Comparison of ENCODE assay signal across 1 cellular context in genomic region chr3:183103950-183104349, GRCh38. TPM values are rescaled to one million over a fixed set of nuclear protein-coding genes. Genes with fewer than 3 reads are reported as not detected.
"Had no signal": no experiment of that assay in that cellular context is flagged by ENCODE, and none has a peak within 500 bp of the region (broad histone marks: within the 10 kb centered on the region; RNA-seq: fewer than 3 reads in every experiment).

No MANE protein-coding gene starts in this region.

RNA-seq across cellular contexts. Expression of gene LAMP3, which starts 58.6 kb away (rescaled TPM):
- total RNA-seq: LHCN-M2 had no signal
